ENCODE assay signal across 12 cellular contexts in the genomic region with DNA sequence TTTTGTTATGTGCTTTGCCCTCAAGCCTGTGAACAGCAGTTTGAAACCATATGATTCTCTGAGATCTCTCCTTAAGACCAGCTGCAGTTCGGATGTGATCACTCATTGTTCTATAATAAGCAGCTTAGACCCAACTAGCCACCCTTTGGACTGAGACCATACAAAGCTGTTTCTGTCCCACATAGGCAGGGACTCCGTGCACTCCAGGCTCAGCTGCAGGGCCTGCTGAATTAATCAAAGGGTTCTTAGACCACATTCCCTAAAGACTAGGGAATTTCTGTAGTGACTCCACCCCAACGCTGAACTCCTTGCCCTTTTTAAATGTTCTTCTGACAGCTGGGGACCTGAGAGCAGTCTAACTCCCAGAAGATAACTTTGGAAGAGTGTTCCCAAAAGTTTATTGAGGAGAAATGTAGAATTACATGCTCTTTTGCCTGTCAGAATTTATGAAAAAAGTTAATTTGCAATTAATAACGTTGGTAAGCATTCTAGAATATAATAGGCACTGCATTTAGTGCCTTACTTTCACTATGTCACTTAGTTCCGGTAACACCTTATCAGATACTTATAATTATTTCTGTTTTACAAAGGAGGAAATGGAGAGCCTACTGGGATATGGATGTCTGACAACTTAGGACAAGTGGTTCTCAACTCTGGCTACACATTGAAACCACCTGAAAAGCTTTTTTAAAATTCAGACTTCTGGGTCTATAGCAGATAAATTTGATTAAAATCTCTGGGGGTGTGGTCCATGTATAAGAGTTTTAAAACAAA. TPM values are rescaled to one million over a fixed set of nuclear protein-coding genes. Genes with fewer than 3 reads are reported as not detected.
DNase-seq lines count a peak whose midpoint lies in the region; ATAC-seq and TF ChIP-seq lines count a peak whose summit lies in the region.
"Had no signal": no experiment of that assay in that cellular context is flagged by ENCODE, and none has a peak within 500 bp of the region (broad histone marks: within the 10 kb centered on the region; RNA-seq: fewer than 3 reads in every experiment).

No MANE protein-coding gene starts in this region.

- in situ Hi-C loops in IMR-90 (cut with MboI; ENCODE audit: low sequenced_read_pairs) = no loop called here

- H3K56ac ChIP-seq in IMR-90 (ENCODE audit: extremely low read depth, insufficient read depth, low read length) = no peak overlapping the region

- H3K9ac ChIP-seq in IMR-90 (ENCODE audit: low read depth, low read length) = no peak overlapping the region
- peak overlapping the region; percentile 51 to 65 (median 58) for H3K9ac ChIP-seq in skeletal muscle tissue (ENCODE audit: low read depth in 1 of 3, low read length in 3 of 3)

- peak overlapping the region; percentile 64 for H3K14ac ChIP-seq in IMR-90 (replicated peaks; ENCODE audit: low read depth, low read length)

- no peak for TF ChIP-seq POLR2A in IMR-90 (IDR thresholded peaks at IDR 0.05; ENCODE audit: low read depth, low read length)
- TF ChIP-seq POLR2A in lower leg skin (IDR thresholded peaks at IDR 0.05) = no peak

- H2AFZ ChIP-seq in IMR-90 (replicated peaks; ENCODE audit: low read length, poor library complexity) = peak overlapping the region; percentile 26

- intact Hi-C loops in IMR-90 (cut with micrococcal nuclease) = no loop called here
- intact Hi-C loops in lower lobe of right lung (cut with DNase I) = no loop called here
- intact Hi-C loops in activated CD8-positive, alpha-beta T cell treated with anti-CD3 and anti-CD28 coated beads for 36 hours (cut with micrococcal nuclease) = no loop called here
- intact Hi-C loops in lower leg skin (cut with DNase I; ENCODE audit: low total_unique reads) = no loop called here

- H4K5ac ChIP-seq in IMR-90 (ENCODE audit: low read depth, low read length) = no peak overlapping the region; the same call in 1 of the 2 replicates

- H4K91ac ChIP-seq in IMR-90 (ENCODE audit: insufficient read depth, low read depth, low read length) = no peak overlapping the region

- ATAC-seq in IMR-90 (ENCODE audit: low read depth) (peak; percentile 49; the same call in 1 of the 2 replicates), lower lobe of right lung (peak; percentile 69 to 84)
- ATAC-seq in activated CD8-positive, alpha-beta T cell treated with anti-CD3 and anti-CD28 coated beads for 36 hours = no peak
- ATAC-seq: naive thymus-derived CD8-positive, alpha-beta T cell had no signal

- TF ChIP-seq CTCF in IMR-90 (conservative IDR thresholded peaks at IDR 0.05; ENCODE audit: low read depth, low read length) = no peak
- no peak for TF ChIP-seq CTCF in lower lobe of right lung (IDR thresholded peaks at IDR 0.05)
- TF ChIP-seq CTCF in activated CD8-positive, alpha-beta T cell treated with anti-CD3 and anti-CD28 coated beads for 36 hours (IDR thresholded peaks at IDR 0.05) = no peak
- TF ChIP-seq CTCF in lower leg skin (IDR thresholded peaks at IDR 0.05) = no peak

- no peaks in the 10 kb centered on the region; the same call in 1 of the 2 replicates for H3K9me1 ChIP-seq in IMR-90 (ENCODE audit: insufficient read depth, low read length)

- H3K27ac ChIP-seq in IMR-90 (ENCODE audit: insufficient read depth, low read length) = no peak overlapping the region
- peak overlapping the region; percentile 68 for H3K27ac ChIP-seq in ectodermal cell (ENCODE audit: insufficient read depth, low read depth, low read length, poor library complexity, severe bottlenecking)
- H3K27ac ChIP-seq in lower lobe of right lung = peak overlapping the region; percentile 70
- peak overlapping the region; percentile 61 for H3K27ac ChIP-seq in skeletal muscle tissue (ENCODE audit: low read depth, low read length)
- H3K27ac ChIP-seq: thyroid gland had no signal

- peak overlapping the region; percentile 18; the same call in 1 of the 2 replicates for H3K23ac ChIP-seq in IMR-90 (ENCODE audit: low read depth, low read length)

- no peaks in the 10 kb centered on the region for H3K9me3 Mint-ChIP-seq in activated CD8-positive, alpha-beta T cell treated with anti-CD3 and anti-CD28 coated beads for 36 hours
- H3K9me3 Mint-ChIP-seq: naive thymus-derived CD8-positive, alpha-beta T cell had no signal

- no peak overlapping the region for H3K27ac Mint-ChIP-seq in activated CD8-positive, alpha-beta T cell treated with anti-CD3 and anti-CD28 coated beads for 36 hours
- H3K27ac Mint-ChIP-seq: IgD-negative memory B cell; naive thymus-derived CD8-positive, alpha-beta T cell had no signal

- H3K36me3 ChIP-seq in IMR-90 (ENCODE audit: control insufficient read depth, insufficient read depth, low read length) (no peaks in the 10 kb centered on the region), ectodermal cell (ENCODE audit: control insufficient read depth, insufficient read depth, low read length) (no peaks in the 10 kb centered on the region), lower lobe of right lung (no peaks in the 10 kb centered on the region), skeletal muscle tissue (ENCODE audit: control insufficient read depth in 3 of 3, insufficient read depth in 3 of 3, low read length in 3 of 3) (no peaks in the 10 kb centered on the region)
- H3K36me3 ChIP-seq: thyroid gland had no signal

- peaks cover 24 to 56% of the 10 kb centered on the region in 2 experiments for H3K79me1 ChIP-seq in IMR-90 (ENCODE audit: low read depth in 1 of 2, low read length in 2 of 2)

- CTCF ChIA-PET in IMR-90 (lab: Yijun Ruan, JAX) = no interaction called here
- CTCF ChIA-PET in activated CD8-positive, alpha-beta T cell treated with anti-CD3 and anti-CD28 coated beads for 36 hours (lab: Charles Lee) = no interaction called here

- no peak overlapping the region for H2BK120ac ChIP-seq in IMR-90 (ENCODE audit: low read depth, low read length)

- no peaks in the 10 kb centered on the region for H3K27me3 ChIP-seq in IMR-90 (ENCODE audit: control insufficient read depth, insufficient read depth, low read length)
- H3K27me3 ChIP-seq in ectodermal cell (ENCODE audit: control insufficient read depth, insufficient read depth, low read length, poor library complexity, severe bottlenecking) = no peaks in the 10 kb centered on the region
- no peaks in the 10 kb centered on the region for H3K27me3 ChIP-seq in lower lobe of right lung (ENCODE audit: low read depth)
- no peaks in the 10 kb centered on the region for H3K27me3 ChIP-seq in skeletal muscle tissue (ENCODE audit: control insufficient read depth in 3 of 3, insufficient read depth in 3 of 3, low read length in 3 of 3)
- H3K27me3 ChIP-seq: thyroid gland had no signal

- 0 out of 2 replicates have a peak overlapping the region, but pooled peaks have one; percentile 0 for H3K4ac ChIP-seq in IMR-90 (ENCODE audit: low read depth, low read length)

- no peak overlapping the region for H2BK5ac ChIP-seq in IMR-90 (ENCODE audit: low read depth, low read length, poor library complexity, severe bottlenecking)

- H3K27me3 Mint-ChIP-seq in activated CD8-positive, alpha-beta T cell treated with anti-CD3 and anti-CD28 coated beads for 36 hours = no peaks in the 10 kb centered on the region
- H3K27me3 Mint-ChIP-seq: IgD-negative memory B cell had no signal

- peaks cover 3% of the 10 kb centered on the region for H3K4me1 ChIP-seq in IMR-90 (ENCODE audit: control insufficient read depth, insufficient read depth, low read length)
- H3K4me1 ChIP-seq in ectodermal cell (ENCODE audit: control insufficient read depth, insufficient read depth, low read length) = peaks cover 35% of the 10 kb centered on the region
- peaks cover 16% of the 10 kb centered on the region for H3K4me1 ChIP-seq in lower lobe of right lung
- H3K4me1 ChIP-seq in skeletal muscle tissue (ENCODE audit: control insufficient read depth in 3 of 3, insufficient read depth in 3 of 3, low read length in 3 of 3) = peaks cover 3 to 13% (median 10%) of the 10 kb centered on the region in 3 donors

- DNase-seq in IMR-90 = peak; percentile 39
- no peak for DNase-seq in lower lobe of right lung
- no peak for DNase-seq in SW 1271 (lab: John Stamatoyannopoulos, UW)
- no peak for DNase-seq in NCI-H2196 (lab: John Stamatoyannopoulos, UW; ENCODE audit: unreplicated experiment)
- DNase-seq in activated CD8-positive, alpha-beta T cell treated with anti-CD3 and anti-CD28 coated beads for 36 hours = no peak
- no peak for DNase-seq in lower leg skin (ENCODE audit: low spot score in 2 of 2)
- DNase-seq: naive thymus-derived CD8-positive, alpha-beta T cell; thyroid gland had no signal

- H4K20me1 ChIP-seq in IMR-90 (ENCODE audit: insufficient read depth, low read length) = no peaks in the 10 kb centered on the region

- H3K9me3 ChIP-seq in IMR-90 (ENCODE audit: control insufficient read depth, insufficient read depth, low read length) = no peaks in the 10 kb centered on the region
- no peaks in the 10 kb centered on the region for H3K9me3 ChIP-seq in ectodermal cell (ENCODE audit: control insufficient read depth, low read length)
- H3K9me3 ChIP-seq in lower lobe of right lung = no peaks in the 10 kb centered on the region
- H3K9me3 ChIP-seq in skeletal muscle tissue (ENCODE audit: control insufficient read depth in 3 of 3, low read length in 3 of 3) = no peaks in the 10 kb centered on the region
- H3K9me3 ChIP-seq: thyroid gland had no signal

- H2AK5ac ChIP-seq in IMR-90 (ENCODE audit: low read depth, low read length) = 0 out of 2 replicates have a peak overlapping the region, but pooled peaks have one; percentile 4

- H3K4me2 ChIP-seq in IMR-90 (ENCODE audit: low read depth, low read length) = peak overlapping the region; percentile 77

- no TSS peak for BruUV-seq in IMR-90 (replicated peaks; lab: Mats Ljungman, UMichigan)

- no peak for TF ChIP-seq RAD21 in IMR-90 (IDR thresholded peaks at IDR 0.05; ENCODE audit: low read length)

- H2BK15ac ChIP-seq in IMR-90 (ENCODE audit: low read depth, low read length) = peak overlapping the region; percentile 20; the same call in 1 of the 3 replicates

- H3K4me3 ChIP-seq in IMR-90 (ENCODE audit: insufficient read depth, low read depth, low read length) (no peak overlapping the region), ectodermal cell (ENCODE audit: insufficient read depth, low read depth, low read length) (no peak overlapping the region), lower lobe of right lung (peak overlapping the region; percentile 17), skeletal muscle tissue (ENCODE audit: low read length in 3 of 3) (peak overlapping the region; percentile 1 to 57 (median 47)), lower leg skin (ENCODE audit: low read depth, poor library complexity, severe bottlenecking) (no peak overlapping the region)
- H3K4me3 ChIP-seq: thyroid gland had no signal

- H4K8ac ChIP-seq in IMR-90 (ENCODE audit: low read depth in 2 of 2, low read length in 2 of 2) = peak overlapping the region in 1 of 2 experiments; percentile 11; a peak in 1 of 4 replicates

- H3K4me1 Mint-ChIP-seq in activated CD8-positive, alpha-beta T cell treated with anti-CD3 and anti-CD28 coated beads for 36 hours (ENCODE audit: low read depth) = no peaks in the 10 kb centered on the region
- H3K4me1 Mint-ChIP-seq: IgD-negative memory B cell; naive thymus-derived CD8-positive, alpha-beta T cell had no signal

- H3K18ac ChIP-seq in IMR-90 (ENCODE audit: low read depth, low read length) = 0 out of 2 replicates have a peak overlapping the region, but pooled peaks have one; percentile 9

- H2BK20ac ChIP-seq in IMR-90 (ENCODE audit: low read depth, low read length) = no peak overlapping the region

- 24% methylated on average over 2 of the region's 5 CpGs; no CpG with 5 or more reads in 1 of the 2 experiments for WGBS in IMR-90 (ENCODE audit: extremely low coverage in 2 of 2, insufficient read length in 1 of 2), 2 experiments
- WGBS in ectodermal cell, 2 experiments = 30 to 47% methylated on average over 3 to 5 of the region's 5 CpGs
- 23% methylated on average over 5 of the region's 5 CpGs for WGBS in lower leg skin, 2 donors

- H3K36me3 Mint-ChIP-seq in activated CD8-positive, alpha-beta T cell treated with anti-CD3 and anti-CD28 coated beads for 36 hours (ENCODE audit: low read depth) = no peaks in the 10 kb centered on the region
- H3K36me3 Mint-ChIP-seq: IgD-negative memory B cell; naive thymus-derived CD8-positive, alpha-beta T cell had no signal

- POLR2A ChIA-PET in IMR-90 (lab: Charles Lee; ENCODE audit: unreplicated experiment) = no interaction called here
- POLR2A ChIA-PET in activated CD8-positive, alpha-beta T cell treated with anti-CD3 and anti-CD28 coated beads for 36 hours (lab: Charles Lee) = no interaction called here

- no peak overlapping the region for H3K4me3 Mint-ChIP-seq in activated CD8-positive, alpha-beta T cell treated with anti-CD3 and anti-CD28 coated beads for 36 hours
- H3K4me3 Mint-ChIP-seq: IgD-negative memory B cell; naive thymus-derived CD8-positive, alpha-beta T cell had no signal

- no peak overlapping the region for H2AK9ac ChIP-seq in IMR-90 (replicated peaks; ENCODE audit: low read depth, low read length, poor library complexity)

- dilution Hi-C loops in IMR-90 (cut with HindIII; ENCODE audit: low sequenced_read_pairs, unreplicated experiment) = no loop called here

RNA-seq across cellular contexts. Expression of gene GULP1, which starts 42.3 kb away (rescaled TPM):
- total RNA-seq in IMR-90 (2012; rRNA removed) (40.1 and 54.4 TPM in 2 replicates), lower lobe of right lung (27.6 TPM), skeletal muscle tissue (21.9 TPM), lower leg skin (10 to 100 TPM; 13.4 to 20.0 (median 17.3) TPM)
- 24.3 and 24.4 TPM in 2 replicates for polyA plus RNA-seq in IMR-90 (2012; rRNA removed)
- 8.5 and 26.4 TPM in 2 replicates for polyA plus RNA-seq in IMR-90 (2012; cell fraction: cytosol; rRNA removed)
- 4.3 and 13.5 TPM in 2 replicates for polyA plus RNA-seq in IMR-90 (2012; cell fraction: nucleus; rRNA removed; ENCODE audit: low replicate concordance)
- polyA plus RNA-seq in ectodermal cell (2013, experiment 1 of 4) = 88.3 TPM
- polyA plus RNA-seq in ectodermal cell (2013, experiment 2 of 4) = 96.1 TPM
- polyA plus RNA-seq in ectodermal cell (2013, experiment 3 of 4) = 85.3 TPM
- 98.1 TPM for polyA plus RNA-seq in ectodermal cell (2013, experiment 4 of 4)
- not detected for total RNA-seq in activated CD8-positive, alpha-beta T cell treated with anti-CD3 and anti-CD28 coated beads for 36 hours
- total RNA-seq: naive thymus-derived CD8-positive, alpha-beta T cell; T-helper 1 cell treated with Interleukin-12 subunit alpha and Interleukin-12 subunit beta and Interleukin-4 antibody, amounts not matched to agents 30 ng/mL and 1 ng/mL, for 36 hours had no signal
- polyA plus RNA-seq: IgD-negative memory B cell; naive thymus-derived CD8-positive, alpha-beta T cell had no signal

Comparison
In these comparisons a context has a peak if more than half of its experiments do, and no peak if none do; other contexts are left out.
1. H3K4me3 ChIP-seq: peak in lower lobe of right lung (single experiment) and skeletal muscle tissue (3 of 3); none in IMR-90 (single experiment), ectodermal cell (single experiment) and lower leg skin (single experiment).
2. RNA of gene GULP1, which starts 42.3 kb away (total RNA-seq): 40.1 to 54.4 TPM in IMR-90, 27.6 TPM in lower lobe of right lung (single experiment), 21.9 TPM in skeletal muscle tissue (single experiment) and 13.4 to 20.0 TPM in lower leg skin; not detected in activated CD8-positive, alpha-beta T cell treated with anti-CD3 and anti-CD28 coated beads for 36 hours; every median in the first group is over 10 times any median in the second.